ENCODE assay signal across 1 cellular context in the genomic region with DNA sequence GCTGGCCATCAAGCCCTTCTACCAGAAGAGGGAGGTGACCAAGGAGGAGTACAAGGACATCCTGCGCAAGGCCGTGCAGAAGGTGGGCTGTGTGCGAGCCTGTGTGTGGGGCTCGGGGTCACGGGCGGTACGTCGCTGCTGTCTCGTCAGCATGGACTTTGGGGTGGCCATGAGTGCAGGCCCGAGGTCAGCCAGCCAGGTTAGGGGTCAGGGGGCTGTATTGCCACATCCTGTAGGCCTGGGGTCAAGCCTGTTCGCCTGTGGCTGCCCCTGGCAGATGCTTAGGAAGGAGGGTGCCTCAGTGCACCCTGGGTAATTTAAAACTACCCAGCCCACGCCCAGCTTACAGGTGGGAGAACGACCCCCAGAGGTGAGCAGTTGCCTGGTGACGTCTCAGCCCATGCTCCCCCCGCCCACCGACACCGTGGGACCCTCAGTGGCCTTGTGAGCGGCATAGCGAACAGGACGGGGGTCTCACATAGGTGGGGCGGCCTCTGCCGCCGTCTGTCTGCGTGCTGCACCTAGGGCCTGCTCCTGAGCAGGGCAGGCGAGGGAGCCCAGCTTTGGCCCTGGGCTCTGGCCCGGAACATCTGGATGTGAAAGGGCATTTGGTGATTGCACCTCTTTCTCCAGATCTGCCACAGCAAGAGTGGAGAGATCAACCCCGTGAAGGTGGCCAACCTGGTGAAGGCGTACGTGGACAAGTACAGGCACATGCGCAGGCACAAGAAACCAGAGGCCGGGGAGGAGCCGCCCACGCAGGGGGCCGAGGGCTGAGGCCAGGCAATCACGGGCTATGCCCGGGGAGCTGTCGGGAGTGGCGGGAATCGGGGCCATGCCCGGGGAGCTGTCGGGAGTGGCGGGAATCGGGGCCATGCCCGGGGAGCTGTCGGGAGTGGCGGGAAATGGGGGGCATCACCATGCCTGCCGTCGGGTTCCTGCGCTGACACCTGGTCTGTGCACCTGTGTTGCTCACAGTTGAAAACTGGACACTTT.
TF ChIP-seq lines count a peak whose summit lies in the region.

No MANE protein-coding gene starts in this region.

TF ChIP-seq in HEK293T, 16 proteins besides CTCF, POLR2A, EP300 and RAD21:
- TF ChIP-seq SP1 (IDR thresholded peaks at IDR 0.05) (no peak), ZNF384 (IDR thresholded peaks at IDR 0.05) (no peak), FOXA1 (IDR thresholded peaks at IDR 0.05) (no peak), TARDBP (IDR thresholded peaks at IDR 0.05) (no peak), FOXK2 (IDR thresholded peaks at IDR 0.05) (no peak), BHLHE40 (IDR thresholded peaks at IDR 0.05; ENCODE audit: borderline replicate concordance) (no peak), CTBP1 (IDR thresholded peaks at IDR 0.05; ENCODE audit: borderline replicate concordance) (no peak), ELF4 (IDR thresholded peaks at IDR 0.05) (no peak), NFRKB (IDR thresholded peaks at IDR 0.05) (no peak), SUZ12 (IDR thresholded peaks at IDR 0.05) (no peak), L3MBTL2 (conservative IDR thresholded peaks at IDR 0.05) (no peak)
